In genomic region chr4:76042241-76042998, GRCh38 we compare ENCODE assay signal across 12 cellular contexts. TPM values are rescaled to one million over a fixed set of nuclear protein-coding genes. Genes with fewer than 3 reads are reported as not detected.
A peak's percentile ranks its signal among the peaks of the same experiment; 100 is the strongest.
DNase-seq lines count a peak whose midpoint lies in the region; ATAC-seq, FAIRE-seq and TF ChIP-seq lines count a peak whose summit lies in the region.
"Not testable (repeated sequence)": the region's sequence is repeated elsewhere in the genome, so short reads cannot be mapped to it uniquely, and the experiment has no call there.
"Had no signal": no experiment of that assay in that cellular context is flagged by ENCODE, and none has a peak within 500 bp of the region (broad histone marks: within the 10 kb centered on the region; RNA-seq: fewer than 3 reads in every experiment).

No MANE protein-coding gene starts in this region.

- peak overlapping the region; percentile 46 to 86 (median 82) for H3K4me3 Mint-ChIP-seq in CD8-positive, alpha-beta memory T cell
- H3K4me3 Mint-ChIP-seq in activated CD4-positive, alpha-beta T cell treated with anti-CD3 and anti-CD28 coated beads for 36 hours, result not testable (repeated sequence)
- H3K4me3 Mint-ChIP-seq in activated T-cell treated with anti-CD3 and anti-CD28 coated beads, Interleukin-2, amount 50 U/mL, for 4 hours, result peak overlapping the region; percentile 66
- peak overlapping the region; percentile 80 for H3K4me3 Mint-ChIP-seq in natural killer cell treated with Interleukin-12 subunit alpha and Interleukin-12 subunit beta and Interleukin-15 and Interleukin-18, amount 100 ng/mL, for 72 hours
- H3K4me3 Mint-ChIP-seq in stimulated activated naive CD8-positive, alpha-beta T cell treated with anti-CD3 and anti-CD28 coated beads, Interleukin-15, Interleukin-2, amounts not matched to agents 100 ng/mL and 50 ng/mL, for 24 hours, result peak overlapping the region; percentile 65

- CTCF ChIA-PET in CD8-positive, alpha-beta memory T cell (lab: Charles Lee); PC-3 (lab: Charles Lee); K562 (lab: Yijun Ruan, JAX; ENCODE audit: low intra/inter-chr PET ratio): not testable (repeated sequence)
- CTCF ChIA-PET in activated CD4-positive, alpha-beta T cell treated with anti-CD3 and anti-CD28 coated beads for 36 hours (lab: Charles Lee), result interaction anchor here (1.0 to 1.2 kb wide), 3 partner anchors 16 to 47 kb away, joined by 3 to 4 read pairs (median 4); no protein-coding TSS in a partner anchor

- in situ Hi-C loops in K562 (cut with MboI), result not testable (repeated sequence)

- intact Hi-C loops in PC-3 (cut with micrococcal nuclease); K562 (cut with micrococcal nuclease): not testable (repeated sequence)
- intact Hi-C loops in activated CD4-positive, alpha-beta T cell treated with anti-CD3 and anti-CD28 coated beads for 36 hours (cut with DNase I, micrococcal nuclease), result loop anchor here (1.0 kb wide), 1 partner anchor 16 kb away; no protein-coding TSS in a partner anchor

- H3K9me1 ChIP-seq in K562 (ENCODE audit: control insufficient read depth, insufficient read depth, low read length), result not testable (repeated sequence)

- not testable (repeated sequence) for H4K20me1 ChIP-seq in PC-3 (ENCODE audit: low read length); K562 (replicated peaks; ENCODE audit: control insufficient read depth, insufficient read depth, low read length)

- not testable (repeated sequence) for H2AFZ ChIP-seq in PC-3 (ENCODE audit: low read length); K562 (ENCODE audit: low read depth, low read length)

- H3K4me1 Mint-ChIP-seq in CD8-positive, alpha-beta memory T cell, result not testable (repeated sequence)
- H3K4me1 Mint-ChIP-seq in activated CD4-positive, alpha-beta T cell treated with anti-CD3 and anti-CD28 coated beads for 36 hours, result peaks cover 14% of the 10 kb centered on the region
- peaks cover 12% of the 10 kb centered on the region for H3K4me1 Mint-ChIP-seq in activated T-cell treated with anti-CD3 and anti-CD28 coated beads, Interleukin-2, amount 50 U/mL, for 4 hours (ENCODE audit: low read depth)
- H3K4me1 Mint-ChIP-seq in natural killer cell treated with Interleukin-12 subunit alpha and Interleukin-12 subunit beta and Interleukin-15 and Interleukin-18, amount 100 ng/mL, for 72 hours (ENCODE audit: low read depth in 2 of 2), result peaks cover 0 to 27% of the 10 kb centered on the region in 2 donors
- H3K4me1 Mint-ChIP-seq in stimulated activated naive CD8-positive, alpha-beta T cell treated with anti-CD3 and anti-CD28 coated beads, Interleukin-15, Interleukin-2, amounts not matched to agents 100 ng/mL and 50 ng/mL, for 24 hours (ENCODE audit: low read depth), result peaks cover 14% of the 10 kb centered on the region

- TF ChIP-seq RAD21 in K562 (CRISPR knock-in tag; conservative IDR thresholded peaks at IDR 0.05 in 1 of 2, IDR thresholded peaks at IDR 0.05 in 1 of 2), result not testable (repeated sequence)

- not testable (repeated sequence) for DNase-seq in CD8-positive, alpha-beta memory T cell; activated CD4-positive, alpha-beta T cell treated with anti-CD3 and anti-CD28 coated beads for 36 hours; activated T-cell treated with anti-CD3 and anti-CD28 coated beads, Interleukin-2, amount 50 U/mL, for 4 hours; K562 (ENCODE audit: extremely low read depth in 1 of 4, low spot score in 3 of 4); natural killer cell treated with Interleukin-12 subunit alpha and Interleukin-12 subunit beta and Interleukin-15 and Interleukin-18, amount 100 ng/mL, for 72 hours (ENCODE audit: low spot score)
- DNase-seq in PC-3 (peak; percentile 39), epithelial cell of esophagus (ENCODE audit: low read depth) (peak; percentile 53)

- H3K9ac ChIP-seq in PC-3 (ENCODE audit: low read length); K562 (ENCODE audit: insufficient read depth in 1 of 2, low read depth in 2 of 2, low read length in 2 of 2): not testable (repeated sequence)

- not testable (repeated sequence) for H3K4me3 ChIP-seq in CD8-positive, alpha-beta memory T cell (ENCODE audit: low read length); PC-3 (ENCODE audit: low read length); K562; epithelial cell of esophagus (ENCODE audit: low read length)

- not testable (repeated sequence) for H3K4me2 ChIP-seq in PC-3 (ENCODE audit: low read length); K562 (ENCODE audit: insufficient read depth, low read length)

- H3F3A ChIP-seq in PC-3 (ENCODE audit: low read length, unreplicated experiment), result not testable (repeated sequence)

- not testable (repeated sequence) for TF ChIP-seq EP300 in K562 (IDR thresholded peaks at IDR 0.05; ENCODE audit: low read length)

- ATAC-seq in PC-3, result peak; percentile 55; the same call in 1 of the 2 replicates
- peak; percentile 91 for ATAC-seq in activated CD4-positive, alpha-beta T cell treated with anti-CD3 and anti-CD28 coated beads for 36 hours
- ATAC-seq in activated T-cell treated with anti-CD3 and anti-CD28 coated beads, Interleukin-2, amount 50 U/mL, for 4 hours, result peak; percentile 80 to 90
- peak; percentile 25; the same call in 1 of the 3 replicates for ATAC-seq in K562
- ATAC-seq in natural killer cell treated with Interleukin-12 subunit alpha and Interleukin-12 subunit beta and Interleukin-15 and Interleukin-18, amount 100 ng/mL, for 72 hours, result peak in 1 of 2 donors; percentile 89

- not testable (repeated sequence) for H3K27ac ChIP-seq in CD8-positive, alpha-beta memory T cell (ENCODE audit: low read depth, low read length); PC-3 (ENCODE audit: low read length); K562 (ENCODE audit: extremely low read depth, low read depth, low read length)

- H3K9me3 ChIP-seq in CD8-positive, alpha-beta memory T cell (ENCODE audit: low read length); PC-3 (ENCODE audit: low read length); K562 (replicated peaks; ENCODE audit: control insufficient read depth, insufficient read depth, low read depth, low read length): not testable (repeated sequence)

- not testable (repeated sequence) for H3K36me3 ChIP-seq in CD8-positive, alpha-beta memory T cell (ENCODE audit: insufficient read depth, low read length); PC-3 (ENCODE audit: low read depth, low read length); K562 (ENCODE audit: control insufficient read depth, insufficient read depth, low read length)

- H3K79me2 ChIP-seq in PC-3 (ENCODE audit: low read length); K562 (ENCODE audit: control insufficient read depth, insufficient read depth, low read length): not testable (repeated sequence)

- H3K36me3 Mint-ChIP-seq in CD8-positive, alpha-beta memory T cell; activated CD4-positive, alpha-beta T cell treated with anti-CD3 and anti-CD28 coated beads for 36 hours (ENCODE audit: low read depth); activated T-cell treated with anti-CD3 and anti-CD28 coated beads, Interleukin-2, amount 50 U/mL, for 4 hours (ENCODE audit: insufficient read depth); natural killer cell treated with Interleukin-12 subunit alpha and Interleukin-12 subunit beta and Interleukin-15 and Interleukin-18, amount 100 ng/mL, for 72 hours; stimulated activated naive CD8-positive, alpha-beta T cell treated with anti-CD3 and anti-CD28 coated beads, Interleukin-15, Interleukin-2, amounts not matched to agents 100 ng/mL and 50 ng/mL, for 24 hours (ENCODE audit: low read depth): not testable (repeated sequence)

- not testable (repeated sequence) for H3K9me3 Mint-ChIP-seq in CD8-positive, alpha-beta memory T cell; activated CD4-positive, alpha-beta T cell treated with anti-CD3 and anti-CD28 coated beads for 36 hours (ENCODE audit: low read depth); activated T-cell treated with anti-CD3 and anti-CD28 coated beads, Interleukin-2, amount 50 U/mL, for 4 hours; natural killer cell treated with Interleukin-12 subunit alpha and Interleukin-12 subunit beta and Interleukin-15 and Interleukin-18, amount 100 ng/mL, for 72 hours; stimulated activated naive CD8-positive, alpha-beta T cell treated with anti-CD3 and anti-CD28 coated beads, Interleukin-15, Interleukin-2, amounts not matched to agents 100 ng/mL and 50 ng/mL, for 24 hours

- TF ChIP-seq CTCF in PC-3 (conservative IDR thresholded peaks at IDR 0.05; ENCODE audit: low read depth, low read length); K562 (IDR thresholded peaks at IDR 0.05 in 2 of 3, conservative IDR thresholded peaks at IDR 0.05 in 1 of 3; ENCODE audit: insufficient read depth in 2 of 3, low read depth in 1 of 3, low read length in 3 of 3); epithelial cell of esophagus (IDR thresholded peaks at IDR 0.05; ENCODE audit: insufficient read depth, low read depth, low read length, missing control alignments): not testable (repeated sequence)

- H3K27me3 Mint-ChIP-seq in CD8-positive, alpha-beta memory T cell, result peaks cover 4 to 14% of the 10 kb centered on the region in 2 donors
- not testable (repeated sequence) for H3K27me3 Mint-ChIP-seq in activated CD4-positive, alpha-beta T cell treated with anti-CD3 and anti-CD28 coated beads for 36 hours; activated T-cell treated with anti-CD3 and anti-CD28 coated beads, Interleukin-2, amount 50 U/mL, for 4 hours (ENCODE audit: low read depth); stimulated activated naive CD8-positive, alpha-beta T cell treated with anti-CD3 and anti-CD28 coated beads, Interleukin-15, Interleukin-2, amounts not matched to agents 100 ng/mL and 50 ng/mL, for 24 hours
- H3K27me3 Mint-ChIP-seq in natural killer cell treated with Interleukin-12 subunit alpha and Interleukin-12 subunit beta and Interleukin-15 and Interleukin-18, amount 100 ng/mL, for 72 hours, result peaks cover 8 to 11% of the 10 kb centered on the region in 2 donors

- not testable (repeated sequence) for H3K9me2 ChIP-seq in PC-3 (replicated peaks; ENCODE audit: low read length)

- POLR2A ChIA-PET in CD8-positive, alpha-beta memory T cell (lab: Charles Lee); PC-3 (lab: Charles Lee; ENCODE audit: unreplicated experiment); K562 (lab: Yijun Ruan, JAX): not testable (repeated sequence)
- POLR2A ChIA-PET in activated CD4-positive, alpha-beta T cell treated with anti-CD3 and anti-CD28 coated beads for 36 hours (lab: Charles Lee), result interaction anchor here (0.5 kb wide), 1 partner anchor 10 kb away, joined by 3 read pairs; no protein-coding TSS in a partner anchor

- not testable (repeated sequence) for TF ChIP-seq POLR2A in K562 (conservative IDR thresholded peaks at IDR 0.05)

- not testable (repeated sequence) for BruUV-seq in PC-3 (replicated peaks; lab: Mats Ljungman, UMichigan); K562 (replicated peaks; lab: Mats Ljungman, UMichigan)

- not testable (repeated sequence) for FAIRE-seq in K562 (lab: Jason Lieb, UNC)

- H3K27me3 ChIP-seq in CD8-positive, alpha-beta memory T cell (ENCODE audit: insufficient read depth, low read length, poor library complexity, severe bottlenecking); PC-3 (ENCODE audit: low read length); K562 (ENCODE audit: control insufficient read depth in 2 of 2, insufficient read depth in 2 of 2, low read length in 2 of 2): not testable (repeated sequence)

- WGBS in K562 (ENCODE audit: insufficient coverage, low coverage, missing lambda C conversion rate), result 45% methylated on average over 12 of the region's 18 CpGs

- peak overlapping the region in 3 of 8 donors; percentile 47 to 84 (median 47) for H3K27ac Mint-ChIP-seq in CD8-positive, alpha-beta memory T cell
- not testable (repeated sequence) for H3K27ac Mint-ChIP-seq in activated CD4-positive, alpha-beta T cell treated with anti-CD3 and anti-CD28 coated beads for 36 hours
- H3K27ac Mint-ChIP-seq in natural killer cell treated with Interleukin-12 subunit alpha and Interleukin-12 subunit beta and Interleukin-15 and Interleukin-18, amount 100 ng/mL, for 72 hours, result peak overlapping the region; percentile 35 to 90
- peak overlapping the region; percentile 76 for H3K27ac Mint-ChIP-seq in stimulated activated naive CD8-positive, alpha-beta T cell treated with anti-CD3 and anti-CD28 coated beads, Interleukin-15, Interleukin-2, amounts not matched to agents 100 ng/mL and 50 ng/mL, for 24 hours

- not testable (repeated sequence) for H3K4me1 ChIP-seq in CD8-positive, alpha-beta memory T cell (ENCODE audit: insufficient read depth, low read length); PC-3 (ENCODE audit: insufficient read depth, low read length); K562 (replicated peaks in 1 of 2; ENCODE audit: control insufficient read depth in 2 of 2, insufficient read depth in 2 of 2, low read length in 2 of 2)

RNA-seq across cellular contexts. Expression of gene CXCL11, which starts 6.5 kb away (rescaled TPM):
- total RNA-seq in CD8-positive, alpha-beta memory T cell, result under 1 TPM in 1 of 2 experiments, not detected in 1; 0.18 TPM
- polyA plus RNA-seq in CD8-positive, alpha-beta memory T cell, result not detected
- total RNA-seq in PC-3 (2014; rRNA removed) (0.46 TPM in 1 of 2 replicates, not detected in the other), K562 (2014; rRNA removed) (3.3 and 4.5 TPM in 2 replicates), K562 (2014; rRNA removed; fragmentation: Illumina TruSeq; extraction: Trizol) (6.8 and 8.9 TPM in 2 replicates), K562 (2015; rRNA removed; fragmentation: Illumina TruSeq; extraction: Trizol) (3.8 and 6.1 TPM in 2 replicates), K562 (2021) (4.0 and 4.5 TPM in 2 replicates)
- total RNA-seq in activated CD4-positive, alpha-beta T cell treated with anti-CD3 and anti-CD28 coated beads for 36 hours, result under 1 TPM in 1 of 2 experiments, not detected in 1; 0.14 TPM
- 1 to 10 TPM in 2 of 3 donors, under 1 TPM in 1; 0.37 to 3.4 (median 2.4) TPM for total RNA-seq in activated T-cell treated with anti-CD3 and anti-CD28 coated beads, Interleukin-2, amount 50 U/mL, for 4 hours
- 0.93 and 7.8 TPM in 2 replicates for total RNA-seq in K562 (2011; cell fraction: chromatin; rRNA removed; ENCODE audit: low replicate concordance)
- 0.50 and 0.66 TPM in 2 replicates for total RNA-seq in K562 (2011; cell fraction: nucleolus; rRNA removed)
- total RNA-seq in K562 (2011; cell fraction: nucleoplasm; rRNA removed), result 1.6 and 2.1 TPM in 2 replicates
- polyA plus RNA-seq in K562 (2011; rRNA removed) (0.41 and 5.9 TPM in 2 replicates), K562 (2014; fragmentation: Illumina TruSeq; extraction: Trizol) (5.8 and 9.1 TPM in 2 replicates), K562 (2014; fragmentation: Nextera tagmentation; extraction: Ambion mirVana) (1 to 10 TPM; 2.1 to 2.3 TPM), K562 (2014; rRNA removed) (5.6 and 6.2 TPM in 2 replicates)
- polyA plus RNA-seq in K562 (2011; cell fraction: cytosol; rRNA removed), result 0.24 and 0.46 TPM in 2 replicates
- 1.1 and 7.7 TPM in 2 replicates for polyA plus RNA-seq in K562 (2011; cell fraction: nucleus; rRNA removed)
- polyA plus RNA-seq in K562 (2012), result 5.1 and 25.5 TPM in 2 replicates
- polyA minus RNA-seq in K562 (2011; rRNA and poly(A)+ RNA removed), result 4.0 TPM in 1 of 2 replicates, not detected in the other
- polyA minus RNA-seq in K562 (2011; cell fraction: cytosol; rRNA and poly(A)+ RNA removed), result 1.0 TPM in 1 of 2 replicates, not detected in the other
- 0.78 and 0.94 TPM in 2 replicates for polyA minus RNA-seq in K562 (2011; cell fraction: nucleus; rRNA and poly(A)+ RNA removed)
- total RNA-seq in natural killer cell treated with Interleukin-12 subunit alpha and Interleukin-12 subunit beta and Interleukin-15 and Interleukin-18, amount 100 ng/mL, for 72 hours, result 1 to 10 TPM in 1 of 2 donors, not detected in 1; 2.5 TPM
- polyA plus RNA-seq: A549 had no signal

RNA-seq across cellular contexts. Expression of gene CXCL10, which starts 19.1 kb away (rescaled TPM):
- 1 to 10 TPM; 1.6 to 1.9 TPM for total RNA-seq in CD8-positive, alpha-beta memory T cell
- polyA plus RNA-seq in CD8-positive, alpha-beta memory T cell, result not detected
- total RNA-seq in PC-3 (2014; rRNA removed) (0.81 TPM in 1 of 2 replicates, not detected in the other), K562 (2014; rRNA removed) (not detected in 2 replicates), K562 (2014; rRNA removed; fragmentation: Illumina TruSeq; extraction: Trizol) (not detected in 2 replicates), K562 (2015; rRNA removed; fragmentation: Illumina TruSeq; extraction: Trizol) (0.15 TPM in 1 of 2 replicates, not detected in the other), K562 (2021) (0.18 TPM in 1 of 2 replicates, not detected in the other)
- total RNA-seq in activated CD4-positive, alpha-beta T cell treated with anti-CD3 and anti-CD28 coated beads for 36 hours, result 1 to 10 TPM; 1.0 to 1.1 TPM
- 10 to 100 TPM; 13.0 to 52.3 (median 13.9) TPM for total RNA-seq in activated T-cell treated with anti-CD3 and anti-CD28 coated beads, Interleukin-2, amount 50 U/mL, for 4 hours
- total RNA-seq in K562 (2011; cell fraction: chromatin; rRNA removed; ENCODE audit: low replicate concordance), result not detected in 2 replicates
- total RNA-seq in K562 (2011; cell fraction: nucleolus; rRNA removed), result not detected in 2 replicates
- not detected in 2 replicates for total RNA-seq in K562 (2011; cell fraction: nucleoplasm; rRNA removed)
- polyA plus RNA-seq in K562 (2011; rRNA removed) (not detected in 2 replicates), K562 (2014; fragmentation: Illumina TruSeq; extraction: Trizol) (not detected in 2 replicates), K562 (2014; fragmentation: Nextera tagmentation; extraction: Ambion mirVana) (under 1 TPM in 1 of 2 experiments, not detected in 1; 0.06 TPM), K562 (2014; rRNA removed) (0.08 TPM in 1 of 2 replicates, not detected in the other)
- not detected in 2 replicates for polyA plus RNA-seq in K562 (2011; cell fraction: cytosol; rRNA removed)
- not detected in 2 replicates for polyA plus RNA-seq in K562 (2011; cell fraction: nucleus; rRNA removed)
- polyA plus RNA-seq in K562 (2012), result 0.23 and 0.83 TPM in 2 replicates
- polyA minus RNA-seq in K562 (2011; rRNA and poly(A)+ RNA removed), result not detected in 2 replicates
- not detected in 2 replicates for polyA minus RNA-seq in K562 (2011; cell fraction: cytosol; rRNA and poly(A)+ RNA removed)
- not detected in 2 replicates for polyA minus RNA-seq in K562 (2011; cell fraction: nucleus; rRNA and poly(A)+ RNA removed)
- 100 to 1,000 TPM in 1 of 2 donors, 1 to 10 TPM in 1; 2.0 to 117 TPM for total RNA-seq in natural killer cell treated with Interleukin-12 subunit alpha and Interleukin-12 subunit beta and Interleukin-15 and Interleukin-18, amount 100 ng/mL, for 72 hours
- total RNA-seq: GM23338, OCI-LY7 had no signal
- polyA plus RNA-seq: A549, GM23338 had no signal

RNA-seq across cellular contexts. Expression of gene ART3, which starts 32.1 kb away (rescaled TPM):
- total RNA-seq in CD8-positive, alpha-beta memory T cell, result not detected
- not detected for polyA plus RNA-seq in CD8-positive, alpha-beta memory T cell
- not detected in 2 replicates for total RNA-seq in PC-3 (2014; rRNA removed)
- not detected for total RNA-seq in activated CD4-positive, alpha-beta T cell treated with anti-CD3 and anti-CD28 coated beads for 36 hours
- total RNA-seq in activated T-cell treated with anti-CD3 and anti-CD28 coated beads, Interleukin-2, amount 50 U/mL, for 4 hours, result under 1 TPM in 2 of 3 donors, not detected in 1; 0.79 to 0.95 TPM
- 0.67 and 3.0 TPM in 2 replicates for total RNA-seq in K562 (2011; cell fraction: chromatin; rRNA removed; ENCODE audit: low replicate concordance)
- total RNA-seq in K562 (2011; cell fraction: nucleolus; rRNA removed), result 0.39 and 1.2 TPM in 2 replicates
- total RNA-seq in K562 (2011; cell fraction: nucleoplasm; rRNA removed), result 0.73 and 1.1 TPM in 2 replicates
- 0.73 TPM in 1 of 2 replicates, not detected in the other for total RNA-seq in K562 (2014; rRNA removed)
- total RNA-seq in K562 (2014; rRNA removed; fragmentation: Illumina TruSeq; extraction: Trizol), result 0.54 and 0.98 TPM in 2 replicates
- total RNA-seq in K562 (2015; rRNA removed; fragmentation: Illumina TruSeq; extraction: Trizol), result 0.75 and 0.76 TPM in 2 replicates
- 0.54 and 0.69 TPM in 2 replicates for total RNA-seq in K562 (2021)
- polyA plus RNA-seq in K562 (2011; rRNA removed), result 0.12 and 1.4 TPM in 2 replicates
- 0.16 TPM in 1 of 2 replicates, not detected in the other for polyA plus RNA-seq in K562 (2011; cell fraction: cytosol; rRNA removed)
- 0.58 TPM in 1 of 2 replicates, not detected in the other for polyA plus RNA-seq in K562 (2011; cell fraction: nucleus; rRNA removed)
- 0.90 and 2.7 TPM in 2 replicates for polyA plus RNA-seq in K562 (2012)
- polyA plus RNA-seq in K562 (2014; fragmentation: Illumina TruSeq; extraction: Trizol), result 0.46 and 1.3 TPM in 2 replicates
- polyA plus RNA-seq in K562 (2014; fragmentation: Nextera tagmentation; extraction: Ambion mirVana), result 1 to 10 TPM; 1.1 to 1.3 TPM
- 1.00 and 1.1 TPM in 2 replicates for polyA plus RNA-seq in K562 (2014; rRNA removed)
- polyA minus RNA-seq in K562 (2011; rRNA and poly(A)+ RNA removed), result 0.56 TPM in 1 of 2 replicates, not detected in the other
- not detected in 2 replicates for polyA minus RNA-seq in K562 (2011; cell fraction: cytosol; rRNA and poly(A)+ RNA removed)
- polyA minus RNA-seq in K562 (2011; cell fraction: nucleus; rRNA and poly(A)+ RNA removed), result not detected in 2 replicates
- total RNA-seq in natural killer cell treated with Interleukin-12 subunit alpha and Interleukin-12 subunit beta and Interleukin-15 and Interleukin-18, amount 100 ng/mL, for 72 hours, result 1 to 10 TPM in 1 of 2 donors, not detected in 1; 5.4 TPM
- total RNA-seq: OCI-LY7 had no signal
- polyA plus RNA-seq: A549 had no signal

RNA-seq across cellular contexts. Expression of gene CXCL9, which starts 35.1 kb away (rescaled TPM):
- total RNA-seq in CD8-positive, alpha-beta memory T cell, result 1 to 10 TPM; 1.5 to 1.8 TPM
- not detected for polyA plus RNA-seq in CD8-positive, alpha-beta memory T cell
- total RNA-seq in PC-3 (2014; rRNA removed) (not detected in 2 replicates), K562 (2014; rRNA removed) (not detected in 2 replicates), K562 (2014; rRNA removed; fragmentation: Illumina TruSeq; extraction: Trizol) (not detected in 2 replicates), K562 (2015; rRNA removed; fragmentation: Illumina TruSeq; extraction: Trizol) (not detected in 2 replicates), K562 (2021) (not detected in 2 replicates)
- under 1 TPM; 0.23 to 0.33 TPM for total RNA-seq in activated CD4-positive, alpha-beta T cell treated with anti-CD3 and anti-CD28 coated beads for 36 hours
- 10 to 100 TPM; 13.0 to 65.1 (median 15.1) TPM for total RNA-seq in activated T-cell treated with anti-CD3 and anti-CD28 coated beads, Interleukin-2, amount 50 U/mL, for 4 hours
- not detected in 2 replicates for total RNA-seq in K562 (2011; cell fraction: chromatin; rRNA removed; ENCODE audit: low replicate concordance)
- total RNA-seq in K562 (2011; cell fraction: nucleolus; rRNA removed), result not detected in 2 replicates
- total RNA-seq in K562 (2011; cell fraction: nucleoplasm; rRNA removed), result not detected in 2 replicates
- polyA plus RNA-seq in K562 (2011; rRNA removed) (not detected in 2 replicates), K562 (2014; fragmentation: Illumina TruSeq; extraction: Trizol) (not detected in 2 replicates), K562 (2014; fragmentation: Nextera tagmentation; extraction: Ambion mirVana) (not detected), K562 (2014; rRNA removed) (not detected in 2 replicates)
- polyA plus RNA-seq in K562 (2011; cell fraction: cytosol; rRNA removed), result not detected in 2 replicates
- polyA plus RNA-seq in K562 (2011; cell fraction: nucleus; rRNA removed), result not detected in 2 replicates
- polyA plus RNA-seq in K562 (2012), result not detected in 2 replicates
- not detected in 2 replicates for polyA minus RNA-seq in K562 (2011; rRNA and poly(A)+ RNA removed)
- polyA minus RNA-seq in K562 (2011; cell fraction: cytosol; rRNA and poly(A)+ RNA removed), result not detected in 2 replicates
- polyA minus RNA-seq in K562 (2011; cell fraction: nucleus; rRNA and poly(A)+ RNA removed), result not detected in 2 replicates
- 1 to 10 TPM in 1 of 2 donors, under 1 TPM in 1; 0.57 to 8.6 TPM for total RNA-seq in natural killer cell treated with Interleukin-12 subunit alpha and Interleukin-12 subunit beta and Interleukin-15 and Interleukin-18, amount 100 ng/mL, for 72 hours
- total RNA-seq: GM23338, RPMI7951 had no signal
- polyA plus RNA-seq: A549, GM23338 had no signal

RNA-seq across cellular contexts. Expression of gene SDAD1, which starts 51.7 kb away (rescaled TPM):
- total RNA-seq in CD8-positive, alpha-beta memory T cell, result 10 to 100 TPM; 72.7 to 80.6 TPM
- 88.7 TPM for polyA plus RNA-seq in CD8-positive, alpha-beta memory T cell
- total RNA-seq in PC-3 (2014; rRNA removed) (29.2 and 34.1 TPM in 2 replicates), K562 (2014; rRNA removed) (28.2 and 42.6 TPM in 2 replicates), K562 (2014; rRNA removed; fragmentation: Illumina TruSeq; extraction: Trizol) (54.1 and 64.9 TPM in 2 replicates), K562 (2015; rRNA removed; fragmentation: Illumina TruSeq; extraction: Trizol) (46.6 and 48.6 TPM in 2 replicates), K562 (2021) (47.8 and 54.3 TPM in 2 replicates)
- 10 to 100 TPM; 49.1 to 56.6 TPM for total RNA-seq in activated CD4-positive, alpha-beta T cell treated with anti-CD3 and anti-CD28 coated beads for 36 hours
- 10 to 100 TPM; 70.4 to 80.0 (median 79.9) TPM for total RNA-seq in activated T-cell treated with anti-CD3 and anti-CD28 coated beads, Interleukin-2, amount 50 U/mL, for 4 hours
- total RNA-seq in K562 (2011; cell fraction: chromatin; rRNA removed; ENCODE audit: low replicate concordance), result 16.8 and 34.6 TPM in 2 replicates
- total RNA-seq in K562 (2011; cell fraction: nucleolus; rRNA removed), result 10.2 and 10.8 TPM in 2 replicates
- 15.4 and 19.2 TPM in 2 replicates for total RNA-seq in K562 (2011; cell fraction: nucleoplasm; rRNA removed)
- polyA plus RNA-seq in K562 (2011; rRNA removed) (21.7 and 30.4 TPM in 2 replicates), K562 (2014; fragmentation: Illumina TruSeq; extraction: Trizol) (57.4 and 61.7 TPM in 2 replicates), K562 (2014; fragmentation: Nextera tagmentation; extraction: Ambion mirVana) (100 to 1,000 TPM in 1 of 2 experiments, 10 to 100 TPM in 1; 71.4 to 115 TPM), K562 (2014; rRNA removed) (30.3 and 32.1 TPM in 2 replicates)
- polyA plus RNA-seq in K562 (2011; cell fraction: cytosol; rRNA removed), result 6.4 and 10.7 TPM in 2 replicates
- 11.3 and 14.5 TPM in 2 replicates for polyA plus RNA-seq in K562 (2011; cell fraction: nucleus; rRNA removed)
- 30.0 and 33.1 TPM in 2 replicates for polyA plus RNA-seq in K562 (2012)
- 43.5 and 45.5 TPM in 2 replicates for polyA minus RNA-seq in K562 (2011; rRNA and poly(A)+ RNA removed)
- polyA minus RNA-seq in K562 (2011; cell fraction: cytosol; rRNA and poly(A)+ RNA removed), result 13.3 and 22.3 TPM in 2 replicates
- 8.9 and 15.1 TPM in 2 replicates for polyA minus RNA-seq in K562 (2011; cell fraction: nucleus; rRNA and poly(A)+ RNA removed)
- 10 to 100 TPM; 57.8 to 67.9 TPM for total RNA-seq in natural killer cell treated with Interleukin-12 subunit alpha and Interleukin-12 subunit beta and Interleukin-15 and Interleukin-18, amount 100 ng/mL, for 72 hours
